In genomic region chr9:134416385-134417022, GRCh38 we compare ENCODE assay signal across 33 cellular contexts.
"Had no signal": no experiment of that assay in that cellular context is flagged by ENCODE, and none has a peak within 500 bp of the region (broad histone marks: within the 10 kb centered on the region; RNA-seq: fewer than 3 reads in every experiment).

No MANE protein-coding gene starts in this region.

- FAIRE-seq: TTC549 had no signal

- DNase-seq: activated CD4-positive, alpha-beta T cell treated with anti-CD3 and anti-CD28 coated beads, Interleukin-2, amount 10 ng/mL, durations not matched to agents 24 days and 14 days; activated CD4-positive, alpha-beta T cell treated with anti-CD3 and anti-CD28 coated beads, Interleukin-2, amount 50 U/mL, for 4 hours; activated CD8-positive, alpha-beta T cell treated with anti-CD3 and anti-CD28 coated beads for 36 hours; activated gamma-delta T cell; activated naive CD4-positive, alpha-beta T cell treated with Interleukin-2 at 50 U/mL for 16 hours; activated naive CD8-positive, alpha-beta T cell treated with anti-CD3 and anti-CD28 coated beads, Interleukin-2, amount 10 ng/mL, durations not matched to agents 7 days and 5 days; activated T-cell treated with anti-CD3 and anti-CD28 coated beads, Interleukin-2, amount 50 U/mL, for 1 hour; activated T-cell treated with anti-CD3 and anti-CD28 coated beads, Interleukin-2, amount 50 U/mL, for 72 hours; amygdala; NCI-H1092 treated with DMSO at 0.1 percent for 48 hours; NCI-H1417; NCI-H146; NCI-H187; NCI-H2029 treated with DMSO at 0.1 percent for 48 hours; NCI-H2107; NCI-H2171; NCI-H510A; NCI-H526; NCI-H748 treated with DMSO at 0.1 percent for 48 hours; NK-92 treated with Interleukin-12 subunit alpha and Interleukin-12 subunit beta, amount 100 ng/mL, for 24 hours; PC-3; Peyer's patch; RPMI8226; SIG-M5; SW 1271 had no signal

- H3K27me3 ChIP-seq: ascending aorta, cardiac muscle cell, Peyer's patch had no signal

- H3K36me3 Mint-ChIP-seq: activated naive CD4-positive, alpha-beta T cell treated with anti-CD3 and anti-CD28 coated beads, Interleukin-2, amount 50 U/mL, for 24 hours; activated naive CD8-positive, alpha-beta T cell treated with anti-CD3 and anti-CD28 coated beads, Interleukin-2, amount 10 ng/mL, durations not matched to agents 7 days and 5 days had no signal

- H3K4me3 ChIP-seq: ascending aorta, cardiac muscle cell, Peyer's patch had no signal

- H3K9me3 Mint-ChIP-seq: activated CD4-positive, alpha-beta T cell treated with anti-CD3 and anti-CD28 coated beads, Interleukin-2, amount 10 ng/mL, durations not matched to agents 24 days and 14 days; activated CD8-positive, alpha-beta T cell treated with anti-CD3 and anti-CD28 coated beads for 36 hours; activated naive CD4-positive, alpha-beta T cell treated with anti-CD3 and anti-CD28 coated beads, Interleukin-2, amount 50 U/mL, for 24 hours; activated naive CD8-positive, alpha-beta T cell treated with anti-CD3 and anti-CD28 coated beads, Interleukin-2, amount 10 ng/mL, durations not matched to agents 7 days and 5 days; activated T-cell treated with anti-CD3 and anti-CD28 coated beads, Interleukin-2, amount 50 U/mL, for 72 hours; activated T-helper 17 cell treated with anti-CD3 and anti-CD28 coated beads, Interleukin-2, amount 50 U/mL, for 72 hours; central memory CD8-positive, alpha-beta T cell; T-helper 2 cell treated with Interferon-gamma antibody and Interleukin-4, amounts not matched to agents 5 μg/mL and 100 μg/mL, for 36 hours had no signal

- ATAC-seq: activated CD8-positive, alpha-beta T cell treated with anti-CD3 and anti-CD28 coated beads for 36 hours; activated T-cell treated with anti-CD3 and anti-CD28 coated beads, Interleukin-2, amount 50 U/mL, for 72 hours; activated T-helper 17 cell treated with anti-CD3 and anti-CD28 coated beads, Interleukin-2, amount 50 U/mL, for 72 hours; PC-3; Right ventricle myocardium inferior had no signal

- H3K27me3 Mint-ChIP-seq: activated CD4-positive, alpha-beta T cell treated with anti-CD3 and anti-CD28 coated beads, Interleukin-2, amount 10 ng/mL, durations not matched to agents 24 days and 14 days; activated CD8-positive, alpha-beta T cell treated with anti-CD3 and anti-CD28 coated beads for 36 hours; activated naive CD4-positive, alpha-beta T cell treated with anti-CD3 and anti-CD28 coated beads, Interleukin-2, amount 50 U/mL, for 24 hours; activated naive CD8-positive, alpha-beta T cell treated with anti-CD3 and anti-CD28 coated beads, Interleukin-2, amount 10 ng/mL, durations not matched to agents 7 days and 5 days; activated T-helper 17 cell treated with anti-CD3 and anti-CD28 coated beads, Interleukin-2, amount 50 U/mL, for 72 hours; central memory CD8-positive, alpha-beta T cell had no signal

- H3K27ac Mint-ChIP-seq: activated CD4-positive, alpha-beta T cell treated with anti-CD3 and anti-CD28 coated beads, Interleukin-2, amount 10 ng/mL, durations not matched to agents 24 days and 14 days; activated CD8-positive, alpha-beta T cell treated with anti-CD3 and anti-CD28 coated beads for 36 hours; activated naive CD4-positive, alpha-beta T cell treated with anti-CD3 and anti-CD28 coated beads, Interleukin-2, amount 50 U/mL, for 24 hours; activated naive CD8-positive, alpha-beta T cell treated with anti-CD3 and anti-CD28 coated beads, Interleukin-2, amount 10 ng/mL, durations not matched to agents 7 days and 5 days; activated T-cell treated with anti-CD3 and anti-CD28 coated beads, Interleukin-2, amount 50 U/mL, for 72 hours; activated T-helper 17 cell treated with anti-CD3 and anti-CD28 coated beads, Interleukin-2, amount 50 U/mL, for 72 hours; T-helper 2 cell treated with Interferon-gamma antibody and Interleukin-4, amounts not matched to agents 5 μg/mL and 100 μg/mL, for 36 hours had no signal

- H3K4me3 Mint-ChIP-seq: activated CD4-positive, alpha-beta T cell treated with anti-CD3 and anti-CD28 coated beads, Interleukin-2, amount 10 ng/mL, durations not matched to agents 24 days and 14 days; activated CD8-positive, alpha-beta T cell treated with anti-CD3 and anti-CD28 coated beads for 36 hours; activated naive CD4-positive, alpha-beta T cell treated with anti-CD3 and anti-CD28 coated beads, Interleukin-2, amount 50 U/mL, for 24 hours; activated naive CD8-positive, alpha-beta T cell treated with anti-CD3 and anti-CD28 coated beads, Interleukin-2, amount 10 ng/mL, durations not matched to agents 7 days and 5 days; activated T-cell treated with anti-CD3 and anti-CD28 coated beads, Interleukin-2, amount 50 U/mL, for 72 hours; activated T-helper 17 cell treated with anti-CD3 and anti-CD28 coated beads, Interleukin-2, amount 50 U/mL, for 72 hours; central memory CD8-positive, alpha-beta T cell; T-helper 2 cell treated with Interferon-gamma antibody and Interleukin-4, amounts not matched to agents 5 μg/mL and 100 μg/mL, for 36 hours had no signal

- H3K9me3 ChIP-seq: ascending aorta, Peyer's patch had no signal

- H3K27ac ChIP-seq: ascending aorta, cardiac muscle cell, Peyer's patch had no signal
